ENCODE assay signal across 11 cellular contexts in the genomic region with DNA sequence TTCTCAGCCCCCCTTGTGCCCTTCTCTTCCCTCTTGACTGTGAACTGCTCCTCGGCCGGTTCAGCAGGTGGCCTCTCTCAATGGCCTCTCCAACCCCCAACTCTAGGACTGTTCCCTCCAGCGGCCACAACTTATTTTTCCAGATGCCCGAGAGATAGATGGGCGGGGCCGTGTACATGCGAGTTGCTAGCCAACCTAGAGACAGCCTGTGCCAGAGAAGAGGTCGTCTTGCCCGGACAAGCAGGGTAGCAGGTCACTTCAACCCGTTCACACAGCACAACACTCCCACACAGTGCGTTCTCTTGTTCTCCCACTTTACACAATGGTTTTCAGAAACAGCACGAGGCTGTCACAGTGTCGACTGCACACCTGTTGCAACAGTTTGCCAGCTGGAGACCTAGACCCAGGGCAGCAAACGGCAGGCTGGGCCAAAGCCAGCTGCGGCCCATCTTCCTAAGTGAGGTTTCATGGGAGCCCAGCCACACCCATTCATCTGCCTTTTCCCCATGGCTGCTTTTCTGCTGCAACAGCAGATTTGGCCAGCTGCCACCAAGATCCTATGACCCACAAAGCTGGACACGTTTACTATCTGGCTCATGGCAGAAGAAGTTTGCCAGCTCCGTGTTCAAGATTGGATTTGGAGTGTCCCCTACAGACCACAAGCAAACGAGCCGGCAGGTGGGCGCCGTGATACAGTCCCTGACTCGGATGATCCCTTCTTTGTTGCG. TPM values are rescaled to one million over a fixed set of nuclear protein-coding genes. Genes with fewer than 3 reads are reported as not detected.
DNase-seq lines count a peak whose midpoint lies in the region; ATAC-seq, FAIRE-seq and TF ChIP-seq lines count a peak whose summit lies in the region.
"Had no signal": no experiment of that assay in that cellular context is flagged by ENCODE, and none has a peak within 500 bp of the region (broad histone marks: within the 10 kb centered on the region; RNA-seq: fewer than 3 reads in every experiment).

No MANE protein-coding gene starts in this region.

- ATAC-seq in gastrocnemius medialis (peak; percentile 95 to 96), GM19023 (IDR thresholded peaks at IDR 0.05; ENCODE audit: unreplicated experiment) (no peak), GM21529 (IDR thresholded peaks at IDR 0.05; ENCODE audit: unreplicated experiment) (no peak)

- no peak for FAIRE-seq in GM12892 (lab: Jason Lieb, UNC)

- intact Hi-C loops in gastrocnemius medialis (cut with DNase I; ENCODE audit: low total_unique reads), result loop anchor here (1.0 kb wide), 1 partner anchor 46 kb away; no protein-coding TSS in a partner anchor

- H3K27ac ChIP-seq in gastrocnemius medialis, result peak overlapping the region in 3 of 4 donors; percentile 20 to 79 (median 77)
- H3K27ac ChIP-seq: HL-60 had no signal

- H3K9me3 ChIP-seq in gastrocnemius medialis, result peaks cover 0 to 4% (median 0%) of the 10 kb centered on the region in 3 donors

- no peak for TF ChIP-seq POLR2A in gastrocnemius medialis (IDR thresholded peaks at IDR 0.05)
- no peak for TF ChIP-seq POLR2A in GM12892 (IDR thresholded peaks at IDR 0.05; ENCODE audit: low read depth, low read length)

- H3K4me3 ChIP-seq in fibroblast of pulmonary artery (replicated peaks; ENCODE audit: low read depth, low read length) (no peak overlapping the region), gastrocnemius medialis (peak overlapping the region in 1 of 4 donors; percentile 0)

- H3K36me3 ChIP-seq in gastrocnemius medialis, result no peaks in the 10 kb centered on the region

- H3K27me3 ChIP-seq in gastrocnemius medialis, result peaks cover 0 to 4% (median 0%) of the 10 kb centered on the region in 3 donors

- DNase-seq in GM03348 (ENCODE audit: low spot score) (peak; percentile 50), NCI-H748 (lab: John Stamatoyannopoulos, UW; ENCODE audit: unreplicated experiment) (peak; percentile 92), fibroblast of pulmonary artery (ENCODE audit: low read depth) (peak; percentile 57), gastrocnemius medialis (peak; percentile 88 to 90), GOT3 (lab: John Stamatoyannopoulos, UW) (no peak), GM12892 (ENCODE audit: insufficient read length) (no peak)
- DNase-seq: activated B cell treated with CpG ODN at 0.5 μM for 24 hours had no signal

- TF ChIP-seq CTCF in fibroblast of pulmonary artery (IDR thresholded peaks at IDR 0.05; ENCODE audit: low read length, missing control alignments) (no peak), gastrocnemius medialis (IDR thresholded peaks at IDR 0.05 in 4 of 5, conservative IDR thresholded peaks at IDR 0.05 in 1 of 5) (peak in 2 of 5 experiments; percentile 13 to 24)

- H3K4me1 ChIP-seq in gastrocnemius medialis, result peaks cover 12 to 14% of the 10 kb centered on the region in 2 donors

- in situ Hi-C loops in gastrocnemius medialis (cut with MboI; ENCODE audit: low sequenced_read_pairs in 4 of 4), result no loop called here

RNA-seq across cellular contexts. Expression of gene PRLH, which starts 7.3 kb away (rescaled TPM):
- total RNA-seq in gastrocnemius medialis, result not detected
- polyA plus RNA-seq in GM12892 (2012; ENCODE audit: missing spikeins), result not detected
- total RNA-seq: activated B cell treated with CpG ODN at 0.5 μM for 24 hours had no signal
- polyA plus RNA-seq: thymus had no signal

RNA-seq across cellular contexts. Expression of gene RAB17, which starts 31.5 kb away (rescaled TPM):
- 1 to 10 TPM in 1 of 4 donors, under 1 TPM in 1, not detected in 2; 0.42 to 1.3 TPM for total RNA-seq in gastrocnemius medialis
- 2.4 TPM for polyA plus RNA-seq in GM12892 (2012; ENCODE audit: missing spikeins)
- total RNA-seq: activated B cell treated with CpG ODN at 0.5 μM for 24 hours had no signal

Comparison
In these comparisons a context has a peak if more than half of its experiments do, and no peak if none do; other contexts are left out.
1. DNase-seq: peak in GM03348 (single experiment), NCI-H748 (single experiment), fibroblast of pulmonary artery (single experiment) and gastrocnemius medialis (2 of 2); none in GOT3 (single experiment) and GM12892 (single experiment).
2. ATAC-seq: peak in gastrocnemius medialis (2 of 2); none in GM19023 (single experiment) and GM21529 (single experiment).